Comparison of ENCODE assay signal across 33 cellular contexts in genomic region chr2:212024040-212024439, GRCh38.
"Had no signal": no experiment of that assay in that cellular context is flagged by ENCODE, and none has a peak within 500 bp of the region (broad histone marks: within the 10 kb centered on the region; RNA-seq: fewer than 3 reads in every experiment).

No MANE protein-coding gene starts in this region.

- H3K4me3 Mint-ChIP-seq: activated B cell treated with CpG ODN at 0.5 μM for 24 hours; activated CD4-positive, alpha-beta memory T cell treated with anti-CD3 and anti-CD28 coated beads for 36 hours; activated CD4-positive, alpha-beta T cell treated with anti-CD3 and anti-CD28 coated beads, Interleukin-2, amount 10 ng/mL, durations not matched to agents 24 days and 14 days; activated CD8-positive, alpha-beta T cell treated with anti-CD3 and anti-CD28 coated beads for 36 hours; activated naive CD4-positive, alpha-beta T cell treated with anti-CD3 and anti-CD28 coated beads, Interleukin-2, amount 10 ng/mL, durations not matched to agents 7 days and 5 days; activated naive CD4-positive, alpha-beta T cell treated with anti-CD3 and anti-CD28 coated beads, Interleukin-2, amount 50 U/mL, for 24 hours; activated naive CD8-positive, alpha-beta T cell; activated naive CD8-positive, alpha-beta T cell treated with anti-CD3 and anti-CD28 coated beads, Interleukin-2, amount 10 ng/mL, durations not matched to agents 7 days and 5 days; activated naive CD8-positive, alpha-beta T cell treated with anti-CD3 and anti-CD28 coated beads, Interleukin-2, amount 50 U/mL, for 24 hours; activated T-cell treated with anti-CD3 and anti-CD28 coated beads, Interleukin-2, amount 50 U/mL, for 24 hours; brain; central memory CD8-positive, alpha-beta T cell; T-helper 1 cell treated with Interleukin-12 subunit alpha and Interleukin-12 subunit beta and Interleukin-4 antibody, amounts not matched to agents 30 μg/mL and 1 μg/mL, for 36 hours; T-helper 2 cell treated with Interferon-gamma antibody and Interleukin-4, amounts not matched to agents 5 μg/mL and 100 μg/mL, for 36 hours had no signal

- ATAC-seq: activated CD8-positive, alpha-beta T cell treated with anti-CD3 and anti-CD28 coated beads for 36 hours; activated naive CD8-positive, alpha-beta T cell treated with anti-CD3 and anti-CD28 coated beads, Interleukin-2, amount 50 U/mL, for 24 hours had no signal

- H3K36me3 Mint-ChIP-seq: activated CD4-positive, alpha-beta memory T cell treated with anti-CD3 and anti-CD28 coated beads for 36 hours; activated naive CD4-positive, alpha-beta T cell treated with anti-CD3 and anti-CD28 coated beads, Interleukin-2, amount 10 ng/mL, durations not matched to agents 7 days and 5 days; activated naive CD4-positive, alpha-beta T cell treated with anti-CD3 and anti-CD28 coated beads, Interleukin-2, amount 50 U/mL, for 24 hours; activated naive CD8-positive, alpha-beta T cell; activated naive CD8-positive, alpha-beta T cell treated with anti-CD3 and anti-CD28 coated beads, Interleukin-2, amount 10 ng/mL, durations not matched to agents 7 days and 5 days had no signal

- H3K27me3 ChIP-seq: ascending aorta, cardiac muscle cell had no signal

- H3K9me3 Mint-ChIP-seq: activated B cell treated with CpG ODN at 0.5 μM for 24 hours; activated CD4-positive, alpha-beta T cell treated with anti-CD3 and anti-CD28 coated beads, Interleukin-2, amount 10 ng/mL, durations not matched to agents 24 days and 14 days; activated CD8-positive, alpha-beta T cell treated with anti-CD3 and anti-CD28 coated beads for 36 hours; activated naive CD4-positive, alpha-beta T cell treated with anti-CD3 and anti-CD28 coated beads, Interleukin-2, amount 10 ng/mL, durations not matched to agents 7 days and 5 days; activated naive CD4-positive, alpha-beta T cell treated with anti-CD3 and anti-CD28 coated beads, Interleukin-2, amount 50 U/mL, for 24 hours; activated naive CD8-positive, alpha-beta T cell treated with anti-CD3 and anti-CD28 coated beads, Interleukin-2, amount 10 ng/mL, durations not matched to agents 7 days and 5 days; activated naive CD8-positive, alpha-beta T cell treated with anti-CD3 and anti-CD28 coated beads, Interleukin-2, amount 50 U/mL, for 24 hours; activated T-cell treated with anti-CD3 and anti-CD28 coated beads, Interleukin-2, amount 50 U/mL, for 24 hours; activated T-helper 2 cell treated with anti-CD3 and anti-CD28 coated beads, Interferon-gamma antibody, Interleukin-2, Interleukin-4, amounts not matched to agents 10 μg/mL and 5 μg/mL and 100 μg/mL, durations not matched to agents 14 hours and 24 hours and 36 hours; T-helper 1 cell treated with Interleukin-12 subunit alpha and Interleukin-12 subunit beta and Interleukin-4 antibody, amounts not matched to agents 30 μg/mL and 1 μg/mL, for 36 hours; T-helper 2 cell treated with Interferon-gamma antibody and Interleukin-4, amounts not matched to agents 5 μg/mL and 100 μg/mL, for 36 hours had no signal

- H3K27ac Mint-ChIP-seq: activated B cell treated with CpG ODN at 0.5 μM for 24 hours; activated CD4-positive, alpha-beta memory T cell treated with anti-CD3 and anti-CD28 coated beads for 36 hours; activated CD4-positive, alpha-beta T cell treated with anti-CD3 and anti-CD28 coated beads, Interleukin-2, amount 10 ng/mL, durations not matched to agents 24 days and 14 days; activated CD8-positive, alpha-beta T cell treated with anti-CD3 and anti-CD28 coated beads for 36 hours; activated naive CD4-positive, alpha-beta T cell treated with anti-CD3 and anti-CD28 coated beads, Interleukin-2, amount 10 ng/mL, durations not matched to agents 7 days and 5 days; activated naive CD4-positive, alpha-beta T cell treated with anti-CD3 and anti-CD28 coated beads, Interleukin-2, amount 50 U/mL, for 24 hours; activated naive CD8-positive, alpha-beta T cell; activated naive CD8-positive, alpha-beta T cell treated with anti-CD3 and anti-CD28 coated beads, Interleukin-2, amount 10 ng/mL, durations not matched to agents 7 days and 5 days; activated naive CD8-positive, alpha-beta T cell treated with anti-CD3 and anti-CD28 coated beads, Interleukin-2, amount 50 U/mL, for 24 hours; activated T-cell treated with anti-CD3 and anti-CD28 coated beads, Interleukin-2, amount 50 U/mL, for 24 hours; activated T-helper 2 cell treated with anti-CD3 and anti-CD28 coated beads, Interferon-gamma antibody, Interleukin-2, Interleukin-4, amounts not matched to agents 10 μg/mL and 5 μg/mL and 100 μg/mL, durations not matched to agents 14 hours and 24 hours and 36 hours; T-helper 1 cell treated with Interleukin-12 subunit alpha and Interleukin-12 subunit beta and Interleukin-4 antibody, amounts not matched to agents 30 μg/mL and 1 μg/mL, for 36 hours; T-helper 2 cell treated with Interferon-gamma antibody and Interleukin-4, amounts not matched to agents 5 μg/mL and 100 μg/mL, for 36 hours had no signal

- H3K27me3 Mint-ChIP-seq: activated B cell treated with CpG ODN at 0.5 μM for 24 hours; activated CD4-positive, alpha-beta memory T cell treated with anti-CD3 and anti-CD28 coated beads for 36 hours; activated CD4-positive, alpha-beta T cell treated with anti-CD3 and anti-CD28 coated beads, Interleukin-2, amount 10 ng/mL, durations not matched to agents 24 days and 14 days; activated CD8-positive, alpha-beta T cell treated with anti-CD3 and anti-CD28 coated beads for 36 hours; activated naive CD4-positive, alpha-beta T cell treated with anti-CD3 and anti-CD28 coated beads, Interleukin-2, amount 10 ng/mL, durations not matched to agents 7 days and 5 days; activated naive CD4-positive, alpha-beta T cell treated with anti-CD3 and anti-CD28 coated beads, Interleukin-2, amount 50 U/mL, for 24 hours; activated naive CD8-positive, alpha-beta T cell; activated naive CD8-positive, alpha-beta T cell treated with anti-CD3 and anti-CD28 coated beads, Interleukin-2, amount 10 ng/mL, durations not matched to agents 7 days and 5 days; activated naive CD8-positive, alpha-beta T cell treated with anti-CD3 and anti-CD28 coated beads, Interleukin-2, amount 50 U/mL, for 24 hours; activated T-cell treated with anti-CD3 and anti-CD28 coated beads, Interleukin-2, amount 50 U/mL, for 24 hours; brain; central memory CD8-positive, alpha-beta T cell had no signal

- H3K27ac ChIP-seq: ascending aorta, cardiac muscle cell, VCaP had no signal

- DNase-seq: activated B cell treated with CpG ODN at 0.5 μM for 24 hours; activated CD4-positive, alpha-beta memory T cell treated with anti-CD3 and anti-CD28 coated beads for 36 hours; activated CD4-positive, alpha-beta T cell treated with anti-CD3 and anti-CD28 coated beads for 4 hours; activated CD4-positive, alpha-beta T cell treated with anti-CD3 and anti-CD28 coated beads, Interleukin-2, amount 10 ng/mL, durations not matched to agents 24 days and 14 days; activated CD4-positive, alpha-beta T cell treated with anti-CD3 and anti-CD28 coated beads, Interleukin-2, amount 50 U/mL, for 1 hour; activated CD4-positive, alpha-beta T cell treated with anti-CD3 and anti-CD28 coated beads, Interleukin-2, amount 50 U/mL, for 4 hours; activated CD4-positive, CD25-positive, alpha-beta regulatory T cell treated with anti-CD3 and anti-CD28 coated beads, Interleukin-2, amount 50 U/mL, for 72 hours; activated CD8-positive, alpha-beta memory T cell treated with anti-CD3 and anti-CD28 coated beads, Interleukin-2, amount 50 U/mL, for 48 hours; activated CD8-positive, alpha-beta T cell treated with anti-CD3 and anti-CD28 coated beads for 36 hours; activated effector memory CD4-positive, alpha-beta T cell treated with Interleukin-2 at 50 U/mL for 16 hours; activated gamma-delta T cell; activated naive CD4-positive, alpha-beta T cell treated with anti-CD3 and anti-CD28 coated beads, Interleukin-2, amount 10 ng/mL, durations not matched to agents 7 days and 5 days; activated naive CD4-positive, alpha-beta T cell treated with Interleukin-2 at 50 U/mL for 16 hours; activated naive CD8-positive, alpha-beta T cell treated with anti-CD3 and anti-CD28 coated beads, Interleukin-2, amount 10 ng/mL, durations not matched to agents 7 days and 5 days; activated naive CD8-positive, alpha-beta T cell treated with anti-CD3 and anti-CD28 coated beads, Interleukin-2, amount 50 U/mL, for 24 hours; activated T-cell treated with anti-CD3 and anti-CD28 coated beads, Interleukin-2, amount 50 U/mL, for 24 hours; activated T-cell treated with anti-CD3 and anti-CD28 coated beads, Interleukin-2, amount 50 U/mL, for 48 hours; amygdala; anterior cingulate cortex; caudate nucleus; cerebellar nuclear complex; T-helper 2 cell; T-helper 9 cell had no signal

- H3K36me3 ChIP-seq: ascending aorta, cardiac muscle cell had no signal

- H3K4me1 Mint-ChIP-seq: activated B cell treated with CpG ODN at 0.5 μM for 24 hours; activated CD4-positive, alpha-beta T cell treated with anti-CD3 and anti-CD28 coated beads, Interleukin-2, amount 10 ng/mL, durations not matched to agents 24 days and 14 days; activated naive CD4-positive, alpha-beta T cell treated with anti-CD3 and anti-CD28 coated beads, Interleukin-2, amount 10 ng/mL, durations not matched to agents 7 days and 5 days; activated naive CD4-positive, alpha-beta T cell treated with anti-CD3 and anti-CD28 coated beads, Interleukin-2, amount 50 U/mL, for 24 hours; activated naive CD8-positive, alpha-beta T cell treated with anti-CD3 and anti-CD28 coated beads, Interleukin-2, amount 10 ng/mL, durations not matched to agents 7 days and 5 days; activated naive CD8-positive, alpha-beta T cell treated with anti-CD3 and anti-CD28 coated beads, Interleukin-2, amount 50 U/mL, for 24 hours; central memory CD8-positive, alpha-beta T cell had no signal

- H3K9me3 ChIP-seq: ascending aorta had no signal

- H3K4me3 ChIP-seq: ascending aorta, cardiac muscle cell had no signal
